In the genomic region with DNA sequence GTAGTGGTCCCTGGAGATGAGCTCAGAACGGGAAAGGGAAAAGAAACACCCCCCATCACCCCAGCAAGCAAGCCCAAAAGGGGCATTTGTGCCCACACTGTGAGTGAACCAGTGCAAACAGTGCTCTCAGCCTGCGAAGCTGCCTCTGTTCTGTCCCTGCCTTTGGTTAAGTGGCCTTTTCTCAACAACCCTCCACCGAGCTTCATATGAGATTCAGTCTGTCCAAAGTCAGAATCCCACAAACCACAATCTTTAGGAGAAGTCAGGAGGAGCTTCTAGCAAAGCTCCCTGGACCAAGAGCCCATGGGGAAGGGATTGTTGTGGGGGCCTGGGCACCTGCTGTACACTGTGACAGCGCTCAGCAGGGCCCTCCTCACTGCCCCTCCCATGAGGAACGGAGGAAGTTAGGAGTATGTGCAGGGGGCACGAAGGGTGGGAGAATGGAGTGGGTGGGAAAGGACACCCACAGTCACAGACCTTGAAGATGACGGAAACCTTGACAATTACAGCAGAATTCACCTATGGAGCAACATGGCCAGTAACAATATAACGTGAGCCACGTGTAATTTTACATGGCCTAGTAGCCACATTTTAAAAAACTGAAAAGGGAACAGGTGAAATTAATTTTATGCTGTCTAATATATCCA, we compare ENCODE assay signal across 17 cellular contexts.
DNase-seq lines count a peak whose midpoint lies in the region; ATAC-seq, FAIRE-seq and TF ChIP-seq lines count a peak whose summit lies in the region.
"Had no signal": no experiment of that assay in that cellular context is flagged by ENCODE, and none has a peak within 500 bp of the region (broad histone marks: within the 10 kb centered on the region; RNA-seq: fewer than 3 reads in every experiment).

No MANE protein-coding gene starts in this region.

- ATAC-seq in RWPE2 (ENCODE audit: low read depth) (no peak), HG03378 (IDR thresholded peaks at IDR 0.05; ENCODE audit: unreplicated experiment) (no peak)
- ATAC-seq in effector memory CD8-positive, alpha-beta T cell (replicated peaks): no peak

- no peaks in the 10 kb centered on the region; the same call in none of the 2 replicates for H3K36me3 ChIP-seq in RWPE2 (ENCODE audit: low read depth)
- H3K36me3 ChIP-seq: suprapubic skin had no signal

- no peaks in the 10 kb centered on the region for H3K27me3 ChIP-seq in RWPE2 (ENCODE audit: insufficient read depth, poor library complexity, severe bottlenecking)
- H3K27me3 ChIP-seq: suprapubic skin had no signal

- H3K4me1 Mint-ChIP-seq in T-helper 1 cell treated with Interleukin-12 subunit alpha and Interleukin-12 subunit beta and Interleukin-4 antibody, amounts not matched to agents 30 μg/mL and 1 μg/mL, for 36 hours (ENCODE audit: low read depth): peaks cover 39% of the 10 kb centered on the region
- H3K4me1 Mint-ChIP-seq in effector memory CD8-positive, alpha-beta T cell (ENCODE audit: low read depth in 2 of 2): peaks cover 74 to 79% of the 10 kb centered on the region in 2 donors

- no peak overlapping the region for H3K4me3 Mint-ChIP-seq in T-helper 1 cell treated with Interleukin-12 subunit alpha and Interleukin-12 subunit beta and Interleukin-4 antibody, amounts not matched to agents 30 μg/mL and 1 μg/mL, for 36 hours
- peak overlapping the region; percentile 88 to 95 for H3K4me3 Mint-ChIP-seq in effector memory CD8-positive, alpha-beta T cell

- H3K4me1 ChIP-seq in RWPE2 (ENCODE audit: insufficient read depth, poor library complexity, severe bottlenecking): peaks cover 41% of the 10 kb centered on the region

- TF ChIP-seq CTCF in RWPE2 (IDR thresholded peaks at IDR 0.05; ENCODE audit: poor library complexity, severe bottlenecking): no peak

- DNase-seq in T-helper 1 cell (no peak), RWPE2 (ENCODE audit: low spot score) (no peak), 8988T (no peak), HTR-8/SVneo (ENCODE audit: insufficient read length, low spot score) (no peak)
- no peak for DNase-seq in effector memory CD8-positive, alpha-beta T cell
- DNase-seq in stimulated activated CD8-positive, alpha-beta memory T cell treated with anti-CD3 and anti-CD28 coated beads, Interleukin-4, amount 100 ng/mL, for 48 hours: peak; percentile 20
- DNase-seq: activated CD4-positive, alpha-beta T cell treated with anti-CD3 and anti-CD28 coated beads, Interleukin-2, amount 50 U/mL, for 4 hours; DMS 273 treated with DMSO at 0.1 percent for 48 hours; effector CD4-positive, alpha-beta T cell; foreskin fibroblast; Karpas-422; NCI-H187; NK-92 treated with Interleukin-12 subunit alpha and Interleukin-12 subunit beta, amount 100 ng/mL, for 24 hours had no signal

- H3K9me3 Mint-ChIP-seq in T-helper 1 cell treated with Interleukin-12 subunit alpha and Interleukin-12 subunit beta and Interleukin-4 antibody, amounts not matched to agents 30 μg/mL and 1 μg/mL, for 36 hours: no peaks in the 10 kb centered on the region
- H3K9me3 Mint-ChIP-seq in effector memory CD8-positive, alpha-beta T cell: no peaks in the 10 kb centered on the region

- no peaks in the 10 kb centered on the region for H3K9me3 ChIP-seq in RWPE2 (ENCODE audit: severe bottlenecking)
- H3K9me3 ChIP-seq: suprapubic skin had no signal

- no peak overlapping the region for H3K4me3 ChIP-seq in RWPE2 (ENCODE audit: severe bottlenecking)
- H3K4me3 ChIP-seq: suprapubic skin had no signal

- peak overlapping the region; percentile 49 for H3K27ac Mint-ChIP-seq in T-helper 1 cell treated with Interleukin-12 subunit alpha and Interleukin-12 subunit beta and Interleukin-4 antibody, amounts not matched to agents 30 μg/mL and 1 μg/mL, for 36 hours
- H3K27ac Mint-ChIP-seq in effector memory CD8-positive, alpha-beta T cell: peak overlapping the region; percentile 95 to 100

- H3K27ac ChIP-seq in RWPE2 (ENCODE audit: poor library complexity, severe bottlenecking): peak overlapping the region; percentile 98
- H3K27ac ChIP-seq: suprapubic skin had no signal

- no peaks in the 10 kb centered on the region for H3K27me3 Mint-ChIP-seq in T-helper 1 cell treated with Interleukin-12 subunit alpha and Interleukin-12 subunit beta and Interleukin-4 antibody, amounts not matched to agents 30 μg/mL and 1 μg/mL, for 36 hours (ENCODE audit: low read depth)
- H3K27me3 Mint-ChIP-seq in effector memory CD8-positive, alpha-beta T cell: no peaks in the 10 kb centered on the region

- FAIRE-seq in HTR-8/SVneo (lab: Jason Lieb, UNC): no peak
- FAIRE-seq: A204.1 had no signal

- H3K36me3 Mint-ChIP-seq in T-helper 1 cell treated with Interleukin-12 subunit alpha and Interleukin-12 subunit beta and Interleukin-4 antibody, amounts not matched to agents 30 μg/mL and 1 μg/mL, for 36 hours (ENCODE audit: low read depth): peaks cover under 1% of the 10 kb centered on the region
- H3K36me3 Mint-ChIP-seq in effector memory CD8-positive, alpha-beta T cell (ENCODE audit: insufficient read depth): peaks cover 42% of the 10 kb centered on the region
